Comparison of ENCODE assay signal across 10 cellular contexts in the genomic region with DNA sequence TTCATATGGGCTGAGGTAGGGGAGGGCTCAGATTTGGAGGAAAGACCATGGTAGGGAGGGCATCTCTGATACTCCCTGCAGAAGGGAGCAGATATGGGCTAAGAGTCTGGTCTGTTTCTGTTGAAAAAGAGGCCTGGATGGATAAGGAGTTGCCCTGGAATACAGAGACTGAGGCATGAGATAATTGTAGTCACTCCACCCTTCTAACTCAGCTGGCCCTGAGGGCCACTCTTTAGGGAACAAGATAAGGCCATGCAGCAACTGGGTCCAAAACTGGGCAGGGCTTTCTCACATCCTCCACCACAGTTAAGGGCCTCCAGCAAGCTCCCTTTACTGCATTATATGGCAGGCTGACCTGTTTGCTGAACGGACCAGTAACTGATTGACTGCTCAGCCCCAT. TPM values are rescaled to one million over a fixed set of nuclear protein-coding genes. Genes with fewer than 3 reads are reported as not detected.
DNase-seq lines count a peak whose midpoint lies in the region; ATAC-seq lines count a peak whose summit lies in the region.
"Had no signal": no experiment of that assay in that cellular context is flagged by ENCODE, and none has a peak within 500 bp of the region (broad histone marks: within the 10 kb centered on the region; RNA-seq: fewer than 3 reads in every experiment).

No MANE protein-coding gene starts in this region.

- H3K4me1 ChIP-seq in subcutaneous abdominal adipose tissue (ENCODE audit: control insufficient read depth in 5 of 5, insufficient read depth in 5 of 5, low read length in 5 of 5): peaks cover 4 to 22% (median 19%) of the 10 kb centered on the region in 5 donors

- H3K27me3 ChIP-seq in subcutaneous abdominal adipose tissue (ENCODE audit: control insufficient read depth in 5 of 5, insufficient read depth in 4 of 5, low read length in 5 of 5): no peaks in the 10 kb centered on the region

- H3K36me3 ChIP-seq in subcutaneous abdominal adipose tissue (ENCODE audit: control insufficient read depth in 5 of 5, insufficient read depth in 5 of 5, low read length in 5 of 5): peaks cover 0 to 14% (median 11%) of the 10 kb centered on the region in 5 donors

- peaks cover 38% of the 10 kb centered on the region for H3K4me1 Mint-ChIP-seq in activated naive CD4-positive, alpha-beta T cell treated with anti-CD3 and anti-CD28 coated beads, Interleukin-2, amount 50 U/mL, for 24 hours
- peaks cover 24 to 34% of the 10 kb centered on the region in 2 donors for H3K4me1 Mint-ChIP-seq in immature natural killer cell

- H3K27ac ChIP-seq in subcutaneous abdominal adipose tissue (ENCODE audit: low read depth, low read length): no peak overlapping the region

- DNase-seq in activated naive CD4-positive, alpha-beta T cell treated with anti-CD3 and anti-CD28 coated beads, Interleukin-2, amount 50 U/mL, for 16 hours: no peak
- DNase-seq in activated naive CD4-positive, alpha-beta T cell treated with anti-CD3 and anti-CD28 coated beads, Interleukin-2, amount 50 U/mL, for 72 hours (ENCODE audit: low spot score in 2 of 2): no peak
- no peak for DNase-seq in immature natural killer cell
- no peak for DNase-seq in SHP77 treated with DMSO at 0.1 percent for 48 hours (lab: John Stamatoyannopoulos, UW)
- DNase-seq in islet precursor cell: no peak
- DNase-seq: cortex of kidney had no signal

- H3K9ac ChIP-seq in subcutaneous abdominal adipose tissue (ENCODE audit: low read length in 5 of 5): peak overlapping the region in 2 of 5 donors; percentile 83 to 87

- H3K9me3 Mint-ChIP-seq in activated naive CD4-positive, alpha-beta T cell treated with anti-CD3 and anti-CD28 coated beads, Interleukin-2, amount 50 U/mL, for 24 hours: peaks cover 30% of the 10 kb centered on the region
- peaks cover 29 to 48% of the 10 kb centered on the region in 2 donors for H3K9me3 Mint-ChIP-seq in activated naive CD4-positive, alpha-beta T cell treated with anti-CD3 and anti-CD28 coated beads, Interleukin-2, amount 50 U/mL, for 72 hours
- peaks cover 0 to 16% (median 6%) of the 10 kb centered on the region in 6 donors for H3K9me3 Mint-ChIP-seq in immature natural killer cell

- peaks cover 41% of the 10 kb centered on the region for H3K36me3 Mint-ChIP-seq in activated naive CD4-positive, alpha-beta T cell treated with anti-CD3 and anti-CD28 coated beads, Interleukin-2, amount 50 U/mL, for 24 hours
- peaks cover 59 to 77% of the 10 kb centered on the region in 2 donors for H3K36me3 Mint-ChIP-seq in activated naive CD4-positive, alpha-beta T cell treated with anti-CD3 and anti-CD28 coated beads, Interleukin-2, amount 50 U/mL, for 72 hours
- peaks cover 27 to 32% (median 30%) of the 10 kb centered on the region in 3 donors for H3K36me3 Mint-ChIP-seq in immature natural killer cell

- no peak for ATAC-seq in activated naive CD4-positive, alpha-beta T cell treated with anti-CD3 and anti-CD28 coated beads, Interleukin-2, amount 50 U/mL, for 72 hours
- ATAC-seq in GM19467 (IDR thresholded peaks at IDR 0.05; ENCODE audit: unreplicated experiment): no peak

- peaks cover under 1 to 19% (median 3%) of the 10 kb centered on the region in 5 donors for H3K9me3 ChIP-seq in subcutaneous abdominal adipose tissue (ENCODE audit: control insufficient read depth in 5 of 5, low read length in 5 of 5)

- peak overlapping the region; percentile 83 to 96 (median 94) for H3K4me3 ChIP-seq in subcutaneous abdominal adipose tissue (ENCODE audit: low read depth in 1 of 5, low read length in 5 of 5)

- H3K27me3 Mint-ChIP-seq in activated naive CD4-positive, alpha-beta T cell treated with anti-CD3 and anti-CD28 coated beads, Interleukin-2, amount 50 U/mL, for 24 hours: no peaks in the 10 kb centered on the region
- H3K27me3 Mint-ChIP-seq in immature natural killer cell (ENCODE audit: low read depth in 3 of 3): peaks cover 4 to 7% (median 5%) of the 10 kb centered on the region in 3 donors

- peak overlapping the region; percentile 93 for H3K4me3 Mint-ChIP-seq in activated naive CD4-positive, alpha-beta T cell treated with anti-CD3 and anti-CD28 coated beads, Interleukin-2, amount 50 U/mL, for 24 hours
- peak overlapping the region; percentile 93 to 100 (median 97) for H3K4me3 Mint-ChIP-seq in immature natural killer cell

- H3K27ac Mint-ChIP-seq in activated naive CD4-positive, alpha-beta T cell treated with anti-CD3 and anti-CD28 coated beads, Interleukin-2, amount 50 U/mL, for 24 hours: peak overlapping the region; percentile 31
- H3K27ac Mint-ChIP-seq in activated naive CD4-positive, alpha-beta T cell treated with anti-CD3 and anti-CD28 coated beads, Interleukin-2, amount 50 U/mL, for 72 hours: peak overlapping the region; percentile 94 to 96
- peak overlapping the region in 4 of 6 donors; percentile 6 to 85 (median 42) for H3K27ac Mint-ChIP-seq in immature natural killer cell

RNA-seq across cellular contexts. Expression of gene ZNF749, which starts 1.3 kb away (rescaled TPM):
- total RNA-seq in activated naive CD4-positive, alpha-beta T cell treated with anti-CD3 and anti-CD28 coated beads, Interleukin-2, amount 50 U/mL, for 72 hours: 10 to 100 TPM; 11.8 to 15.9 TPM
- 10 to 100 TPM in 2 of 3 donors, 1 to 10 TPM in 1; 4.1 to 41.0 (median 27.0) TPM for polyA plus RNA-seq in immature natural killer cell

RNA-seq across cellular contexts. Expression of gene VN1R1, which starts 20.5 kb away (rescaled TPM):
- total RNA-seq in activated naive CD4-positive, alpha-beta T cell treated with anti-CD3 and anti-CD28 coated beads, Interleukin-2, amount 50 U/mL, for 72 hours: under 1 TPM; 0.14 to 0.36 TPM
- polyA plus RNA-seq in immature natural killer cell: not detected
- total RNA-seq: RPMI7951 had no signal

RNA-seq across cellular contexts. Expression of gene ZNF17, which starts 25.4 kb away (rescaled TPM):
- 1 to 10 TPM; 8.0 to 9.1 TPM for total RNA-seq in activated naive CD4-positive, alpha-beta T cell treated with anti-CD3 and anti-CD28 coated beads, Interleukin-2, amount 50 U/mL, for 72 hours
- 1 to 10 TPM; 4.2 to 5.4 (median 4.3) TPM for polyA plus RNA-seq in immature natural killer cell

RNA-seq across cellular contexts. Expression of gene ZNF772, which starts 41.0 kb away (rescaled TPM):
- 1 to 10 TPM; 4.1 to 7.8 TPM for total RNA-seq in activated naive CD4-positive, alpha-beta T cell treated with anti-CD3 and anti-CD28 coated beads, Interleukin-2, amount 50 U/mL, for 72 hours
- polyA plus RNA-seq in immature natural killer cell: 1 to 10 TPM in 2 of 3 donors, not detected in 1; 2.2 to 2.3 TPM

RNA-seq across cellular contexts. Expression of gene ZNF548, which starts 46.7 kb away (rescaled TPM):
- 10 to 100 TPM; 22.8 to 31.5 TPM for total RNA-seq in activated naive CD4-positive, alpha-beta T cell treated with anti-CD3 and anti-CD28 coated beads, Interleukin-2, amount 50 U/mL, for 72 hours
- 10 to 100 TPM; 13.4 to 16.1 (median 15.9) TPM for polyA plus RNA-seq in immature natural killer cell

Comparison
In these comparisons a context has a peak if more than half of its experiments do, and no peak if none do; other contexts are left out.
1. H3K27ac Mint-ChIP-seq: peak in every context shown above with its lines; median percentile 95 in activated naive CD4-positive, alpha-beta T cell treated with anti-CD3 and anti-CD28 coated beads, Interleukin-2, amount 50 U/mL, for 72 hours; 42 in immature natural killer cell; 31 in activated naive CD4-positive, alpha-beta T cell treated with anti-CD3 and anti-CD28 coated beads, Interleukin-2, amount 50 U/mL, for 24 hours.